In genomic region chr3:56494679-56495322, GRCh38 we compare ENCODE assay signal across 8 cellular contexts. TPM values are rescaled to one million over a fixed set of nuclear protein-coding genes. Genes with fewer than 3 reads are reported as not detected.
DNase-seq lines count a peak whose midpoint lies in the region; ATAC-seq and TF ChIP-seq lines count a peak whose summit lies in the region.

No MANE protein-coding gene starts in this region.

- H3K36me3 Mint-ChIP-seq in brain, result no peaks in the 10 kb centered on the region
- no peaks in the 10 kb centered on the region for H3K36me3 Mint-ChIP-seq in immature natural killer cell

- DNase-seq in ACHN (peak; percentile 87), NCI-H2107 (lab: John Stamatoyannopoulos, UW) (peak; percentile 36), UCSD-AML1 (lab: John Stamatoyannopoulos, UW; ENCODE audit: unreplicated experiment) (peak; percentile 50), immature natural killer cell (peak; percentile 55 to 70 (median 69))
- peak; percentile 73 for DNase-seq in stimulated activated CD4-positive, alpha-beta T cell treated with anti-CD3 and anti-CD28 coated beads, Interleukin-15, amount 100 ng/mL, for 24 hours

- ATAC-seq in GM18511 (IDR thresholded peaks at IDR 0.05; ENCODE audit: unreplicated experiment) (peak; percentile 95), HG02981 (IDR thresholded peaks at IDR 0.05; ENCODE audit: unreplicated experiment) (peak; percentile 99)

- peak overlapping the region in 1 of 5 experiments; percentile 36 for H3K4me3 Mint-ChIP-seq in brain
- H3K4me3 Mint-ChIP-seq in immature natural killer cell, result no peak overlapping the region

- H3K9me3 Mint-ChIP-seq in brain (peaks cover 0 to 4% (median 0%) of the 10 kb centered on the region in 5 experiments), immature natural killer cell (peaks cover 0 to 2% (median 0%) of the 10 kb centered on the region in 6 donors)

- H3K4me1 Mint-ChIP-seq in brain (no peaks in the 10 kb centered on the region), immature natural killer cell (no peaks in the 10 kb centered on the region)

- peak; percentile 93 to 94 for TF ChIP-seq CTCF in brain (conservative IDR thresholded peaks at IDR 0.05)

- in situ Hi-C loops in ACHN (cut with HindIII; ENCODE audit: low pct_ligation_motif_present, low pct_unique_long_range_greater_than_20kb, low sequenced_read_pairs), result no loop called here

- peaks cover 16% of the 10 kb centered on the region for H3K27me3 Mint-ChIP-seq in brain
- peaks cover 3 to 13% (median 6%) of the 10 kb centered on the region in 3 donors for H3K27me3 Mint-ChIP-seq in immature natural killer cell (ENCODE audit: low read depth in 3 of 3)

- H3K27ac Mint-ChIP-seq in brain, result peak overlapping the region in 1 of 5 experiments; percentile 30
- H3K27ac Mint-ChIP-seq in immature natural killer cell, result no peak overlapping the region

RNA-seq across cellular contexts. Expression of gene ERC2, which starts 26.5 kb away (rescaled TPM):
- 4.3 TPM for polyA plus RNA-seq in brain (ENCODE audit: insufficient read depth, low read depth, low replicate concordance)
- not detected for polyA plus RNA-seq in immature natural killer cell

Comparison
In these comparisons a context has a peak if more than half of its experiments do, and no peak if none do; other contexts are left out.
1. Peak in every context shown above with its lines: DNase-seq and ATAC-seq.
2. DNase-seq: peak in every context shown above with its lines; median percentile 87 in ACHN; 73 in stimulated activated CD4-positive, alpha-beta T cell treated with anti-CD3 and anti-CD28 coated beads, Interleukin-15, amount 100 ng/mL, for 24 hours; 69 in immature natural killer cell; 50 in UCSD-AML1; 36 in NCI-H2107.